ENCODE assay signal across 8 cellular contexts in the genomic region with DNA sequence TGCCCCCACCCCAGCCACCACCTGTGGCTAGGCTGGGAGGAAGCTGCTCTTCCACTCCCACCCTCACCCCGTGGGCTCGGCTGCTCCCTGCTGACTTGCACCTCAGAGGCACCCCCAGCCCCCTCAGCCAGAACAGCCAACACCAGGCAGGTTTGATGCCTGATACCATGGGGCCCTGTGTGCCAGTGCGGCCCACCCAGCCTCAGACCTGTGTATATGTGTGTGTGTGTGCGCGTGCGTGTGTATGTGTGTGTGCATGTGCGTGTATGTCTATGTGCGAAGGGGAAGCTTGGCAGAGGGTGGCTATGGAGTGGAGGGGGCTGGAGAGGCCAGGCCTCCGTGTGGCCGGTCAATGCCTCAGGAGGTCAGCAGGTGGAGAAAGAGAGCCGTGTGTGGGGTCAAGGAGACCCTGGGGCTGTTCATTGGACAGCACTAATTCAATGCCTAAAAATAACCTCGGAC. TPM values are rescaled to one million over a fixed set of nuclear protein-coding genes. Genes with fewer than 3 reads are reported as not detected.
A peak's percentile ranks its signal among the peaks of the same experiment; 100 is the strongest.
DNase-seq lines count a peak whose midpoint lies in the region; ATAC-seq and TF ChIP-seq lines count a peak whose summit lies in the region.

No MANE protein-coding gene starts in this region.

- no peak overlapping the region for H3K4me2 ChIP-seq in hepatocyte

- H3K4me3 ChIP-seq in hepatocyte, result no peak overlapping the region
- no peak overlapping the region for H3K4me3 ChIP-seq in transverse colon

- no peaks in the 10 kb centered on the region for H3K9me3 ChIP-seq in hepatocyte (ENCODE audit: low read depth)
- no peaks in the 10 kb centered on the region for H3K9me3 ChIP-seq in transverse colon

- H3K4me1 ChIP-seq in hepatocyte (ENCODE audit: insufficient read depth) (peaks cover 30% of the 10 kb centered on the region), transverse colon (peaks cover 19 to 66% (median 34%) of the 10 kb centered on the region in 4 donors)

- H3K9me2 ChIP-seq in hepatocyte (replicated peaks; ENCODE audit: insufficient read depth), result no peaks in the 10 kb centered on the region

- ATAC-seq in GM19324 (IDR thresholded peaks at IDR 0.05; ENCODE audit: low FRiP score, unreplicated experiment) (no peak), GM18907 (IDR thresholded peaks at IDR 0.05; ENCODE audit: unreplicated experiment) (no peak)

- in situ Hi-C loops in transverse colon (cut with MboI; ENCODE audit: low pct_ligation_motif_present in 1 of 4, low pct_unique_long_range_greater_than_20kb in 1 of 4, low sequenced_read_pairs in 3 of 4), result no loop called here

- H2AFZ ChIP-seq in hepatocyte, result no peak overlapping the region

- no peaks in the 10 kb centered on the region for H3K79me2 ChIP-seq in hepatocyte

- H3K27ac ChIP-seq in VCaP (no peak overlapping the region), hepatocyte (no peak overlapping the region), transverse colon (peak overlapping the region in 1 of 4 donors; percentile 45)

- WGBS in hepatocyte (ENCODE audit: low lambda C conversion rate, missing lambda C conversion rate), result 63% methylated on average over 12 of the region's 12 CpGs
- WGBS in transverse colon (ENCODE audit: low coverage in 1 of 2), 2 donors, result 58% methylated on average over 12 of the region's 12 CpGs; no CpG with 5 or more reads in 1 of the 2 donors

- no peak for TF ChIP-seq POLR2A in transverse colon (IDR thresholded peaks at IDR 0.05)

- intact Hi-C loops in transverse colon (cut with DNase I; ENCODE audit: low total_unique reads), result no loop called here

- H4K20me1 ChIP-seq in hepatocyte (ENCODE audit: insufficient read depth, poor library complexity, severe bottlenecking), result no peaks in the 10 kb centered on the region

- no peak for TF ChIP-seq EP300 in transverse colon (IDR thresholded peaks at IDR 0.05; ENCODE audit: low read depth)

- DNase-seq in NCI-H82 (lab: John Stamatoyannopoulos, UW) (peak; percentile 37), NCI-H82 treated with DMSO at 0.1 percent for 48 hours (lab: John Stamatoyannopoulos, UW; ENCODE audit: unreplicated experiment) (no peak), hepatocyte (ENCODE audit: low spot score) (peak; percentile 59), transverse colon (no peak), NCI-H2196 treated with DMSO at 0.1 percent for 48 hours (lab: John Stamatoyannopoulos, UW; ENCODE audit: unreplicated experiment) (no peak)

- H3K36me3 ChIP-seq in hepatocyte (replicated peaks; ENCODE audit: insufficient read depth, low read depth) (no peaks in the 10 kb centered on the region), transverse colon (no peaks in the 10 kb centered on the region)

- TF ChIP-seq CTCF in VCaP (conservative IDR thresholded peaks at IDR 0.05), result peak; percentile 75
- TF ChIP-seq CTCF in hepatocyte (IDR thresholded peaks at IDR 0.05; ENCODE audit: poor library complexity), result peak; percentile 59
- TF ChIP-seq CTCF in transverse colon (IDR thresholded peaks at IDR 0.05), result peak; percentile 33 to 52 (median 42)

- H3K27me3 ChIP-seq in hepatocyte (no peaks in the 10 kb centered on the region), transverse colon (no peaks in the 10 kb centered on the region)

RNA-seq across cellular contexts. Expression of gene DAB2IP, which starts 16.6 kb away (rescaled TPM):
- total RNA-seq in hepatocyte (23.6 and 31.0 TPM in 2 replicates), transverse colon (100 to 1,000 TPM in 1 of 4 donors, 10 to 100 TPM in 3; 84.2 to 159 (median 90.7) TPM)
- 11.1 and 11.6 TPM in 2 replicates for polyA plus RNA-seq in hepatocyte

Comparison
In these comparisons a context has a peak if more than half of its experiments do, and no peak if none do; other contexts are left out.
1. DNase-seq: peak in NCI-H82 (single experiment) and hepatocyte (single experiment); none in NCI-H82 treated with DMSO at 0.1 percent for 48 hours (single experiment), transverse colon (single experiment) and NCI-H2196 treated with DMSO at 0.1 percent for 48 hours (single experiment).
2. Peak in every context shown above with its lines, with median percentiles within 50 percentile points of each other: CTCF ChIP-seq.